In genomic region chr17:79075861-79076406, GRCh38 we compare ENCODE assay signal across 8 cellular contexts. TPM values are rescaled to one million over a fixed set of nuclear protein-coding genes. Genes with fewer than 3 reads are reported as not detected.
DNase-seq lines count a peak whose midpoint lies in the region; ATAC-seq, FAIRE-seq and TF ChIP-seq lines count a peak whose summit lies in the region.

No MANE protein-coding gene starts in this region.

- peak overlapping the region; percentile 80 for H3K27ac Mint-ChIP-seq in activated CD4-positive, alpha-beta T cell treated with anti-CD3 and anti-CD28 coated beads, Interleukin-2, amount 10 ng/mL, durations not matched to agents 7 days and 5 days

- H3K4me1 ChIP-seq in kidney (ENCODE audit: control insufficient read depth in 1 of 2, insufficient read depth in 1 of 2, low read depth in 1 of 2, low read length in 2 of 2) (peaks cover 0 to 7% of the 10 kb centered on the region in 2 donors), suprapubic skin (peaks cover 23% of the 10 kb centered on the region)

- H3K9me3 ChIP-seq in kidney (ENCODE audit: control insufficient read depth in 1 of 2, low read length in 2 of 2) (no peaks in the 10 kb centered on the region), suprapubic skin (no peaks in the 10 kb centered on the region)

- TF ChIP-seq EP300 in suprapubic skin (IDR thresholded peaks at IDR 0.05), result no peak

- POLR2A ChIA-PET in activated CD4-positive, alpha-beta T cell treated with anti-CD3 and anti-CD28 coated beads, Interleukin-2, amount 10 ng/mL, durations not matched to agents 7 days and 5 days (lab: Charles Lee), result no interaction called here

- H3K27me3 Mint-ChIP-seq in activated CD4-positive, alpha-beta T cell treated with anti-CD3 and anti-CD28 coated beads, Interleukin-2, amount 10 ng/mL, durations not matched to agents 7 days and 5 days, result peaks cover 2% of the 10 kb centered on the region

- no peak for ATAC-seq in GM19467 (IDR thresholded peaks at IDR 0.05; ENCODE audit: unreplicated experiment)

- H3K4me3 ChIP-seq in kidney (ENCODE audit: low read length in 2 of 2), result peak overlapping the region; percentile 46 to 71
- peak overlapping the region; percentile 87 for H3K4me3 ChIP-seq in suprapubic skin

- WGBS in suprapubic skin, result 72% methylated on average over 9 of the region's 9 CpGs

- no peak for TF ChIP-seq CTCF in kidney (IDR thresholded peaks at IDR 0.05; ENCODE audit: borderline replicate concordance, extremely low read depth, insufficient read depth)
- no peak for TF ChIP-seq CTCF in suprapubic skin (IDR thresholded peaks at IDR 0.05)

- H3K9ac ChIP-seq in kidney (ENCODE audit: low read length in 2 of 2), result peak overlapping the region in 1 of 2 donors; percentile 65

- no peak overlapping the region for H3K27ac ChIP-seq in kidney (ENCODE audit: low read depth in 2 of 2, low read length in 2 of 2)
- H3K27ac ChIP-seq in suprapubic skin, result no peak overlapping the region

- intact Hi-C loops in kidney (cut with DNase I), result no loop called here

- no peak for FAIRE-seq in kidney (lab: Jason Lieb, UNC)

- no peak for DNase-seq in activated CD4-positive, alpha-beta T cell treated with anti-CD3 and anti-CD28 coated beads, Interleukin-2, amount 10 ng/mL, durations not matched to agents 7 days and 5 days
- no peak for DNase-seq in activated CD4-positive, alpha-beta T cell treated with anti-CD3 and anti-CD28 coated beads for 1 hour
- peak; percentile 1 for DNase-seq in activated naive CD4-positive, alpha-beta T cell treated with anti-CD3 and anti-CD28 coated beads, Interleukin-2, amount 50 U/mL, for 16 hours
- no peak for DNase-seq in kidney
- DNase-seq in suprapubic skin (ENCODE audit: low spot score in 2 of 2), result no peak
- DNase-seq in GOT3 (lab: John Stamatoyannopoulos, UW), result no peak
- DNase-seq in NCI-H1436 (lab: John Stamatoyannopoulos, UW), result no peak

- H3K9me3 Mint-ChIP-seq in activated CD4-positive, alpha-beta T cell treated with anti-CD3 and anti-CD28 coated beads, Interleukin-2, amount 10 ng/mL, durations not matched to agents 7 days and 5 days, result no peaks in the 10 kb centered on the region

- H3K36me3 ChIP-seq in kidney (ENCODE audit: control insufficient read depth in 1 of 2, insufficient read depth in 2 of 2, low read length in 2 of 2) (peaks cover 11 to 17% of the 10 kb centered on the region in 2 donors), suprapubic skin (peaks cover 35% of the 10 kb centered on the region)

- no peak for TF ChIP-seq POLR2A in suprapubic skin (IDR thresholded peaks at IDR 0.05)

- peak overlapping the region; percentile 79 for H3K4me3 Mint-ChIP-seq in activated CD4-positive, alpha-beta T cell treated with anti-CD3 and anti-CD28 coated beads, Interleukin-2, amount 10 ng/mL, durations not matched to agents 7 days and 5 days

- CTCF ChIA-PET in activated CD4-positive, alpha-beta T cell treated with anti-CD3 and anti-CD28 coated beads, Interleukin-2, amount 10 ng/mL, durations not matched to agents 7 days and 5 days (lab: Charles Lee), result interaction anchor here (1.0 to 2.7 kb wide), 2 partner anchors 9 to 12 kb away, joined by 3 to 7 read pairs; no protein-coding TSS in a partner anchor

- H3K27me3 ChIP-seq in suprapubic skin, result no peaks in the 10 kb centered on the region

- peaks cover 16% of the 10 kb centered on the region for H3K4me1 Mint-ChIP-seq in activated CD4-positive, alpha-beta T cell treated with anti-CD3 and anti-CD28 coated beads, Interleukin-2, amount 10 ng/mL, durations not matched to agents 7 days and 5 days

- H3K36me3 Mint-ChIP-seq in activated CD4-positive, alpha-beta T cell treated with anti-CD3 and anti-CD28 coated beads, Interleukin-2, amount 10 ng/mL, durations not matched to agents 7 days and 5 days (ENCODE audit: low read depth), result peaks cover 13% of the 10 kb centered on the region

RNA-seq across cellular contexts. Expression of gene ENGASE, which starts 1.3 kb away (rescaled TPM):
- 10 to 100 TPM; 30.8 to 36.1 TPM for total RNA-seq in activated CD4-positive, alpha-beta T cell treated with anti-CD3 and anti-CD28 coated beads, Interleukin-2, amount 10 ng/mL, durations not matched to agents 7 days and 5 days
- total RNA-seq in kidney (49.3 TPM), suprapubic skin (10 to 100 TPM; 20.6 to 87.6 (median 38.4) TPM)
- 14.3 TPM for polyA plus RNA-seq in kidney (ENCODE audit: insufficient read depth, low read depth, low replicate concordance)

RNA-seq across cellular contexts. Expression of gene C1QTNF1, which starts 52.0 kb away (rescaled TPM):
- not detected for total RNA-seq in activated CD4-positive, alpha-beta T cell treated with anti-CD3 and anti-CD28 coated beads, Interleukin-2, amount 10 ng/mL, durations not matched to agents 7 days and 5 days
- total RNA-seq in kidney (65.2 TPM), suprapubic skin (10 to 100 TPM; 15.7 to 38.1 (median 23.5) TPM)
- 18.0 TPM for polyA plus RNA-seq in kidney (ENCODE audit: insufficient read depth, low read depth, low replicate concordance)

Comparison
In these comparisons a context has a peak if more than half of its experiments do, and no peak if none do; other contexts are left out.
1. RNA of gene C1QTNF1, which starts 52.0 kb away (total RNA-seq): 65.2 TPM in kidney (single experiment) and 15.7 to 38.1 TPM in suprapubic skin; not detected in activated CD4-positive, alpha-beta T cell treated with anti-CD3 and anti-CD28 coated beads, Interleukin-2, amount 10 ng/mL, durations not matched to agents 7 days and 5 days; every median in the first group is over 10 times any median in the second.